1 cellular context compared by ENCODE assay signal in genomic region chr4:139689093-139689722, GRCh38.
TF ChIP-seq lines count a peak whose summit lies in the region.

No MANE protein-coding gene starts in this region.

TF ChIP-seq in HepG2, 621 proteins besides CTCF, POLR2A, EP300 and RAD21 (continued from another document and continues in another):
- TF ChIP-seq CEBPZ (IDR thresholded peaks at IDR 0.05; ENCODE audit: low read length), result no peak
- no peak for TF ChIP-seq ZNF589 (CRISPR knock-in tag; conservative IDR thresholded peaks at IDR 0.05)
- no peak for TF ChIP-seq SOX6 (IDR thresholded peaks at IDR 0.05)
- TF ChIP-seq SOX6 (CRISPR knock-in tag; IDR thresholded peaks at IDR 0.05), result peak; percentile 95
- no peak for TF ChIP-seq NFRKB (IDR thresholded peaks at IDR 0.05)
- TF ChIP-seq SETDB1 (CRISPR knock-in tag; IDR thresholded peaks at IDR 0.05; ENCODE audit: borderline replicate concordance), result no peak
- TF ChIP-seq SAP130 (CRISPR knock-in tag; IDR thresholded peaks at IDR 0.05; ENCODE audit: low read depth), result peak; percentile 86
- TF ChIP-seq ZNF251 (CRISPR knock-in tag; IDR thresholded peaks at IDR 0.05), result no peak
- no peak for TF ChIP-seq ATM (IDR thresholded peaks at IDR 0.05; ENCODE audit: borderline replicate concordance)
- no peak for TF ChIP-seq NCOA5 (CRISPR knock-in tag; IDR thresholded peaks at IDR 0.05)
- peak; percentile 93 for TF ChIP-seq FOXO1 (CRISPR knock-in tag; IDR thresholded peaks at IDR 0.05)
- TF ChIP-seq KDM5A (IDR thresholded peaks at IDR 0.05; ENCODE audit: borderline replicate concordance, low read length), result no peak
- no peak for TF ChIP-seq PCBP1 (IDR thresholded peaks at IDR 0.05; ENCODE audit: borderline replicate concordance, low read depth, low read length)
- no peak for TF ChIP-seq MYNN (CRISPR knock-in tag; IDR thresholded peaks at IDR 0.05; ENCODE audit: low read depth)
- TF ChIP-seq ISL2 (CRISPR knock-in tag; IDR thresholded peaks at IDR 0.05), result peak; percentile 91
- no peak for TF ChIP-seq THAP7 (CRISPR knock-in tag; IDR thresholded peaks at IDR 0.05)
- TF ChIP-seq MLXIP (CRISPR knock-in tag; IDR thresholded peaks at IDR 0.05; ENCODE audit: borderline replicate concordance), result no peak
- TF ChIP-seq ZNF296 (CRISPR knock-in tag; conservative IDR thresholded peaks at IDR 0.05), result no peak
- no peak for TF ChIP-seq ZNF724P (CRISPR knock-in tag; IDR thresholded peaks at IDR 0.05; ENCODE audit: borderline replicate concordance)
- no peak for TF ChIP-seq ZNF782 (CRISPR knock-in tag; IDR thresholded peaks at IDR 0.05; ENCODE audit: borderline replicate concordance)
- no peak for TF ChIP-seq ZSCAN31 (CRISPR knock-in tag; IDR thresholded peaks at IDR 0.05; ENCODE audit: low read depth)
- TF ChIP-seq SRF (IDR thresholded peaks at IDR 0.05; ENCODE audit: low read depth, low read length), result no peak
- TF ChIP-seq ZNF274 (CRISPR knock-in tag; IDR thresholded peaks at IDR 0.05), result no peak
- TF ChIP-seq ARID2 (CRISPR knock-in tag; IDR thresholded peaks at IDR 0.05; ENCODE audit: borderline replicate concordance), result 0 out of 2 replicates have a peak, but pooled peaks have one; percentile 28
- TF ChIP-seq ZMAT5 (CRISPR knock-in tag; IDR thresholded peaks at IDR 0.05; ENCODE audit: borderline replicate concordance, low read depth), result no peak
- TF ChIP-seq ZNF292 (CRISPR knock-in tag; IDR thresholded peaks at IDR 0.05; ENCODE audit: borderline replicate concordance, low read depth), result peak; percentile 67; the same call in 1 of the 2 replicates
- no peak for TF ChIP-seq HOXA5 (CRISPR knock-in tag; IDR thresholded peaks at IDR 0.05)
- peak; percentile 99 for TF ChIP-seq FOSL2 (CRISPR knock-in tag; IDR thresholded peaks at IDR 0.05)
- no peak for TF ChIP-seq AKNA (CRISPR knock-in tag; IDR thresholded peaks at IDR 0.05; ENCODE audit: borderline replicate concordance)
- TF ChIP-seq EEA1 (CRISPR knock-in tag; IDR thresholded peaks at IDR 0.05; ENCODE audit: borderline replicate concordance), result no peak
- TF ChIP-seq AGO1 (IDR thresholded peaks at IDR 0.05; ENCODE audit: low read depth, low read length, poor library complexity, severe bottlenecking), result no peak
- no peak for TF ChIP-seq MTERF4 (CRISPR knock-in tag; IDR thresholded peaks at IDR 0.05)
- no peak for TF ChIP-seq CAMTA2 (CRISPR knock-in tag; IDR thresholded peaks at IDR 0.05; ENCODE audit: borderline replicate concordance)
- TF ChIP-seq KDM1A (CRISPR knock-in tag; IDR thresholded peaks at IDR 0.05), result peak; percentile 50; the same call in 1 of the 2 replicates
- TF ChIP-seq ZNF337 (CRISPR knock-in tag; IDR thresholded peaks at IDR 0.05; ENCODE audit: borderline replicate concordance, low read depth), result no peak
- peak; percentile 85 for TF ChIP-seq BRD4 (CRISPR knock-in tag; IDR thresholded peaks at IDR 0.05)
- TF ChIP-seq SIN3A (IDR thresholded peaks at IDR 0.05; ENCODE audit: borderline replicate concordance, low read depth, low read length), result 0 out of 2 replicates have a peak, but pooled peaks have one; percentile 51
- TF ChIP-seq PPARG (CRISPR knock-in tag; conservative IDR thresholded peaks at IDR 0.05), result peak; percentile 79
- TF ChIP-seq KIAA2018 (CRISPR knock-in tag; IDR thresholded peaks at IDR 0.05; ENCODE audit: borderline replicate concordance), result no peak
- no peak; the same call in 1 of the 2 replicates for TF ChIP-seq ZNF564 (CRISPR knock-in tag; IDR thresholded peaks at IDR 0.05)
- no peak for TF ChIP-seq ZNF891 (CRISPR knock-in tag; IDR thresholded peaks at IDR 0.05)
